6 cellular contexts compared by ENCODE assay signal in the genomic region with DNA sequence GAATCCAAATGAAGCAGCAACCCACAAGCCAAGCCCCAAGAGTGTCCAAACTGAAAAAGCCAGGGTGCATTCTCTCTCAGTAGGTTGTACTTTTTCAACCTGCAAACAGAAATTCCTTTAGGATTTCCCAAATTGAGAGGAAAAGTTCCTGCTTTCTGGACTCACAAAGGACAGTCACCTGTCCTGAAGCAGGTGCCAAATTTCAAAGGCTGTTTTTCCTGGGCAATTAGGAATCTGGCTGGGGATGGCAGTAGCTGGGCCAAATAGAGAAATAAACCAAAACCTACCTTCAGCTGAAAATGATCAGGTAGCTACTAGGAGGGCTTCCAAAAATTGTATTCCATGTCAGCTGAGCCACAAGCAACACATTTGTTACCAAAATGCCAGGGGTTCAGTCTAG.
"Had no signal": no experiment of that assay in that cellular context is flagged by ENCODE, and none has a peak within 500 bp of the region (broad histone marks: within the 10 kb centered on the region; RNA-seq: fewer than 3 reads in every experiment).

No MANE protein-coding gene starts in this region.

- H3K27ac ChIP-seq: HL-60 had no signal

- ATAC-seq: K562 had no signal

- H3K27me3 Mint-ChIP-seq: IgD-negative memory B cell had no signal

- H3K27ac Mint-ChIP-seq: IgD-negative memory B cell had no signal

- FAIRE-seq: HTR-8/SVneo, K562 had no signal

- H3K4me3 ChIP-seq: K562 had no signal

- DNase-seq: IMR-90, KBM-7 had no signal

- H3K4me1 Mint-ChIP-seq: IgD-negative memory B cell had no signal

- H3K4me3 Mint-ChIP-seq: IgD-negative memory B cell had no signal
